In the genomic region with DNA sequence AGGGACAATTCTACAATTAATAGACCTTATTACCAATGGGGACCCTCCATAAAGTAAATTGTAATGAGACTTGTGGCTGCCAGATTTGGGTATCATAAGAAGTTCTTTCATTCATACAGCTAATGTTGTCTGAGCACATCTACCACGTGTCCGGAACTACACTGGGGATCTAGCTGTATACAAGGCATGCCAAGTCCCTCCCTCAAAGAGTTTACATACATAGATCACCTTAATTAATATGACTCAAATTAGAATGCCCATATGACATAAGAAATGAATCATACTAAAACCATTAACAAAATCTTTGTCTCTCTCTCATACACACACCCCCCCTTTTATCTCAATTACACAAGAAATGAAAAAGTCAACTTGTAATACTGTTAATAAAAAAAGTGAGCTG, we compare ENCODE assay signal across 17 cellular contexts. TPM values are rescaled to one million over a fixed set of nuclear protein-coding genes. Genes with fewer than 3 reads are reported as not detected.
"Had no signal": no experiment of that assay in that cellular context is flagged by ENCODE, and none has a peak within 500 bp of the region (broad histone marks: within the 10 kb centered on the region; RNA-seq: fewer than 3 reads in every experiment).

No MANE protein-coding gene starts in this region.

- H3K27ac ChIP-seq: gastrocnemius medialis, heart right ventricle, parathyroid adenoma, prostate gland, right lobe of liver had no signal

- H3K4me3 Mint-ChIP-seq: effector memory CD8-positive, alpha-beta T cell; naive thymus-derived CD4-positive, alpha-beta T cell; nephron progenitor cell; stimulated activated memory B cell treated with anti-CD40 and anti-IgM and Interleukin-4, amounts not matched to agents 10 μg/mL and 1 μg/mL and 100 μg/mL, for 72 hours had no signal

- H3K27me3 Mint-ChIP-seq: effector memory CD8-positive, alpha-beta T cell; stimulated activated memory B cell treated with anti-CD40 and anti-IgM and Interleukin-4, amounts not matched to agents 10 μg/mL and 1 μg/mL and 100 μg/mL, for 72 hours had no signal

- FAIRE-seq: islet of Langerhans, urothelium cell line had no signal

- H3K27ac Mint-ChIP-seq: effector memory CD8-positive, alpha-beta T cell; naive thymus-derived CD4-positive, alpha-beta T cell; nephron progenitor cell; stimulated activated memory B cell treated with anti-CD40 and anti-IgM and Interleukin-4, amounts not matched to agents 10 μg/mL and 1 μg/mL and 100 μg/mL, for 72 hours had no signal

- H3K4me1 ChIP-seq: parathyroid adenoma, prostate gland, right lobe of liver had no signal

- ATAC-seq: effector memory CD8-positive, alpha-beta T cell; gastrocnemius medialis; heart right ventricle; left lobe of liver; naive thymus-derived CD4-positive, alpha-beta T cell; right lobe of liver; stimulated activated memory B cell treated with anti-CD40 and anti-IgM and Interleukin-4, amounts not matched to agents 10 μg/mL and 1 μg/mL and 100 μg/mL, for 72 hours had no signal

- H3K9ac ChIP-seq: parathyroid adenoma had no signal

- H3K9me3 Mint-ChIP-seq: effector memory CD8-positive, alpha-beta T cell; naive thymus-derived CD4-positive, alpha-beta T cell; nephron progenitor cell; stimulated activated memory B cell treated with anti-CD40 and anti-IgM and Interleukin-4, amounts not matched to agents 10 μg/mL and 1 μg/mL and 100 μg/mL, for 72 hours had no signal

- H3K27me3 ChIP-seq: gastrocnemius medialis, heart right ventricle, right lobe of liver had no signal

- H2AFZ ChIP-seq: parathyroid adenoma had no signal

- H3K9me3 ChIP-seq: gastrocnemius medialis, prostate gland, right lobe of liver had no signal

- H3K36me3 ChIP-seq: gastrocnemius medialis, prostate gland, right lobe of liver had no signal

- H3K4me3 ChIP-seq: gastrocnemius medialis, heart right ventricle, prostate gland, right lobe of liver had no signal

- DNase-seq: effector memory CD8-positive, alpha-beta T cell; gastrocnemius medialis; heart right ventricle; hypothalamus; mammary epithelial cell; naive thymus-derived CD4-positive, alpha-beta T cell; nephron progenitor cell; right lobe of liver; stimulated activated CD4-positive, alpha-beta T cell treated with anti-CD3 and anti-CD28 coated beads, Interleukin-4, amount 100 ng/mL, for 1 hour; stimulated activated CD8-positive, alpha-beta memory T cell treated with anti-CD3 and anti-CD28 coated beads, Interleukin-4, amount 100 ng/mL, for 48 hours had no signal

RNA-seq across cellular contexts. Expression of a gene that starts 18.0 kb away (rescaled TPM):
- total RNA-seq: epithelial cell of proximal tubule had no signal
- polyA plus RNA-seq: naive thymus-derived CD4-positive, alpha-beta T cell had no signal
